In genomic region chr2:197034292-197034691, GRCh38 we compare ENCODE assay signal across 14 cellular contexts.
"Had no signal": no experiment of that assay in that cellular context is flagged by ENCODE, and none has a peak within 500 bp of the region (broad histone marks: within the 10 kb centered on the region; RNA-seq: fewer than 3 reads in every experiment).

No MANE protein-coding gene starts in this region.

- H3K4me3 ChIP-seq: adrenal gland, coronary artery, neural progenitor cell had no signal

- H3K9ac ChIP-seq: neural progenitor cell had no signal

- ATAC-seq: activated T-cell treated with anti-CD3 and anti-CD28 coated beads, Interleukin-2, amount 50 U/mL, for 4 hours had no signal

- H3K4me3 Mint-ChIP-seq: activated CD4-positive, alpha-beta memory T cell treated with anti-CD3 and anti-CD28 coated beads for 36 hours; activated T-cell treated with anti-CD3 and anti-CD28 coated beads, Interleukin-2, amount 50 U/mL, for 4 hours; neural progenitor cell had no signal

- FAIRE-seq: endothelial cell of umbilical vein, urothelium cell line had no signal

- DNase-seq: activated CD4-positive, alpha-beta memory T cell treated with anti-CD3 and anti-CD28 coated beads for 36 hours; activated T-cell treated with anti-CD3 and anti-CD28 coated beads, Interleukin-2, amount 50 U/mL, for 4 hours; adrenal gland; caudate nucleus; effector CD4-positive, alpha-beta T cell; foreskin fibroblast; glutamatergic neuron; hypothalamus; stimulated activated CD4-positive, alpha-beta T cell treated with anti-CD3 and anti-CD28 coated beads, Interleukin-1b, Interleukin-23, amount 100 ng/mL, for 48 hours; T1000 had no signal

- H3K27me3 Mint-ChIP-seq: activated CD4-positive, alpha-beta memory T cell treated with anti-CD3 and anti-CD28 coated beads for 36 hours had no signal

- H3K4me2 ChIP-seq: neural progenitor cell had no signal

- H3K4me1 Mint-ChIP-seq: neural progenitor cell had no signal

- H3K27ac ChIP-seq: adrenal gland, neural progenitor cell had no signal

- H3K9me3 ChIP-seq: adrenal gland had no signal

- H3K27me3 ChIP-seq: adrenal gland, neural progenitor cell had no signal

- H2AFZ ChIP-seq: neural progenitor cell had no signal

- H3K36me3 ChIP-seq: adrenal gland, neural progenitor cell had no signal

- H3K9me3 Mint-ChIP-seq: activated CD4-positive, alpha-beta memory T cell treated with anti-CD3 and anti-CD28 coated beads for 36 hours; activated T-cell treated with anti-CD3 and anti-CD28 coated beads, Interleukin-2, amount 50 U/mL, for 4 hours; neural progenitor cell had no signal

- H3K4me1 ChIP-seq: adrenal gland, neural progenitor cell had no signal

- H3K27ac Mint-ChIP-seq: neural progenitor cell had no signal
